15 cellular contexts compared by ENCODE assay signal in the genomic region with DNA sequence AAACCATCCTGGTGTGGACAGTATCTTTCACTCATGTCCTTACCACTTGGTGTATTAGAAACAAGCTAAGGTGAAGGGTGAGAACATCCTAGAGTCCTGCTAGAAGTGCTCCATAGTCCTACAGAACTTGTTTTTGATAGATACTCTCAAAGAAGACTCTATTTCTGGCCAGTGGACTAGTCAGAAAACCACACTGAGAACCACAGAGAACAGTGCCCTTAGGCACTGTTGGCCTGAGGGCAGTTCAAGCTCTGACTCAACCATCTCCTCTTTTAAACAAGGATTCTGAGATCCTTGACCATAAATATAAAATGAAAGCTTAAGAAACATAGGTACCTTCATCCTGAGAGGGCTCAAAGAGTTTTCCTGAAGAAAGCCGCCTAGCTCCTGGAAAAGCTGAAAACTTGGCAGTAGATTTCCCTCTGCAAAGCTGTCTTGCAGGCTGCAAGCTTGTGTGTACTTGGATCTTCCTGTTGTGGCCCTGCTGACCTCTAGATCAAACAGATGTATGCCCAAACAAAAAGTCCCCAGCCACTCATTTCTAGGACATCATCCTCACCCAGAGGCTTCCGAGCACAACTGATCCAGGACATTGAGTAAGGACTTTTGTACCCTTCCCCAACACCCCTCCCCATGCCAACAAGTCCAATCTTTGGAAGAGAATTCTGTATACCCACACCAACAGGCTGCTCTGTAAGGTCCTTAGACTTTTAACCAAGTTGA.
DNase-seq lines count a peak whose midpoint lies in the region; ATAC-seq, FAIRE-seq and TF ChIP-seq lines count a peak whose summit lies in the region.
"Had no signal": no experiment of that assay in that cellular context is flagged by ENCODE, and none has a peak within 500 bp of the region (broad histone marks: within the 10 kb centered on the region; RNA-seq: fewer than 3 reads in every experiment).

No MANE protein-coding gene starts in this region.

- H3K9ac ChIP-seq in OCI-LY3 (ENCODE audit: low read length) = peak overlapping the region; percentile 86
- H3K9ac ChIP-seq: neural progenitor cell had no signal

- intact Hi-C loops in natural killer cell (cut with micrococcal nuclease) = no loop called here

- H2AFZ ChIP-seq in OCI-LY3 (ENCODE audit: low read depth, low read length) = no peak overlapping the region
- H2AFZ ChIP-seq: neural progenitor cell had no signal

- no peak for TF ChIP-seq CTCF in natural killer cell (IDR thresholded peaks at IDR 0.05)
- no peak for TF ChIP-seq CTCF in OCI-LY3 (IDR thresholded peaks at IDR 0.05; ENCODE audit: low read depth, low read length)

- H3K4me1 Mint-ChIP-seq in natural killer cell treated with Interleukin-12 subunit alpha and Interleukin-12 subunit beta and Interleukin-15 and Interleukin-18, amount 100 ng/mL, for 72 hours (ENCODE audit: low read depth in 2 of 2) = peaks cover 3 to 5% of the 10 kb centered on the region in 2 donors
- H3K4me1 Mint-ChIP-seq in natural killer cell = no peaks in the 10 kb centered on the region
- H3K4me1 Mint-ChIP-seq: neural progenitor cell, T-cell had no signal

- peaks cover 66% of the 10 kb centered on the region for H3K4me1 ChIP-seq in OCI-LY3 (ENCODE audit: low read length)
- no peaks in the 10 kb centered on the region for H3K4me1 ChIP-seq in small intestine (ENCODE audit: control insufficient read depth in 2 of 2, insufficient read depth in 1 of 2, low read depth in 1 of 2, low read length in 1 of 2)
- H3K4me1 ChIP-seq: neural progenitor cell had no signal

- peaks cover 3% of the 10 kb centered on the region for H3K9me3 Mint-ChIP-seq in natural killer cell treated with Interleukin-12 subunit alpha and Interleukin-12 subunit beta and Interleukin-15 and Interleukin-18, amount 100 ng/mL, for 72 hours
- H3K9me3 Mint-ChIP-seq in natural killer cell = peaks cover 0 to 2% of the 10 kb centered on the region in 2 donors
- H3K9me3 Mint-ChIP-seq: T-cell had no signal

- H3K9me3 ChIP-seq in OCI-LY3 (ENCODE audit: insufficient read depth, low read length) (peaks cover 20% of the 10 kb centered on the region; the same call in 1 of the 2 replicates), small intestine (ENCODE audit: control insufficient read depth, low read depth) (no peaks in the 10 kb centered on the region)
- H3K9me3 ChIP-seq: tibial artery had no signal

- no peak for FAIRE-seq in small intestine (lab: Jason Lieb, UNC)
- FAIRE-seq: A204.1 had no signal

- peaks cover 11 to 30% of the 10 kb centered on the region in 2 donors for H3K27me3 Mint-ChIP-seq in natural killer cell treated with Interleukin-12 subunit alpha and Interleukin-12 subunit beta and Interleukin-15 and Interleukin-18, amount 100 ng/mL, for 72 hours
- H3K27me3 Mint-ChIP-seq in natural killer cell (ENCODE audit: low read depth in 2 of 2) = peaks cover 3 to 16% of the 10 kb centered on the region in 2 donors

- H3K4me3 ChIP-seq in OCI-LY3 (ENCODE audit: low read length) = peak overlapping the region; percentile 33
- no peak overlapping the region for H3K4me3 ChIP-seq in small intestine (ENCODE audit: low read depth in 1 of 2, low read length in 2 of 2)
- H3K4me3 ChIP-seq: neural progenitor cell, tibial artery had no signal

- H3K27ac Mint-ChIP-seq in natural killer cell treated with Interleukin-12 subunit alpha and Interleukin-12 subunit beta and Interleukin-15 and Interleukin-18, amount 100 ng/mL, for 72 hours = peak overlapping the region; percentile 14 to 18
- no peak overlapping the region for H3K27ac Mint-ChIP-seq in natural killer cell
- H3K27ac Mint-ChIP-seq: neural progenitor cell, T-cell had no signal

- H3K4me2 ChIP-seq in OCI-LY3 (ENCODE audit: low read length) = peak overlapping the region; percentile 66
- H3K4me2 ChIP-seq: neural progenitor cell had no signal

- 84 to 100% (median 87%) methylated on average over 2 of the region's 2 CpGs for WGBS in small intestine, 3 donors

- peaks cover 4% of the 10 kb centered on the region for H3K36me3 Mint-ChIP-seq in natural killer cell treated with Interleukin-12 subunit alpha and Interleukin-12 subunit beta and Interleukin-15 and Interleukin-18, amount 100 ng/mL, for 72 hours
- H3K36me3 Mint-ChIP-seq in natural killer cell = no peaks in the 10 kb centered on the region
- H3K36me3 Mint-ChIP-seq: neural progenitor cell, T-cell had no signal

- H3K36me3 ChIP-seq in OCI-LY3 (replicated peaks; ENCODE audit: low read depth, low read length) (peaks cover 25% of the 10 kb centered on the region), small intestine (ENCODE audit: control insufficient read depth in 2 of 2, insufficient read depth in 2 of 2, low read length in 2 of 2) (no peaks in the 10 kb centered on the region)
- H3K36me3 ChIP-seq: neural progenitor cell, tibial artery had no signal

- H3K4me3 Mint-ChIP-seq in natural killer cell treated with Interleukin-12 subunit alpha and Interleukin-12 subunit beta and Interleukin-15 and Interleukin-18, amount 100 ng/mL, for 72 hours = no peak overlapping the region
- H3K4me3 Mint-ChIP-seq in natural killer cell = no peak overlapping the region
- H3K4me3 Mint-ChIP-seq: neural progenitor cell, T-cell had no signal

- peak; percentile 34 to 51 for ATAC-seq in natural killer cell treated with Interleukin-12 subunit alpha and Interleukin-12 subunit beta and Interleukin-15 and Interleukin-18, amount 100 ng/mL, for 72 hours
- ATAC-seq in natural killer cell (no peak), HG02870 (IDR thresholded peaks at IDR 0.05; ENCODE audit: unreplicated experiment) (peak; percentile 55), GM19452 (IDR thresholded peaks at IDR 0.05; ENCODE audit: unreplicated experiment) (no peak)
- ATAC-seq: left colon, T-cell had no signal

- H3K79me2 ChIP-seq in OCI-LY3 (ENCODE audit: low read length) = no peaks in the 10 kb centered on the region

- no peaks in the 10 kb centered on the region for H4K20me1 ChIP-seq in OCI-LY3 (ENCODE audit: insufficient read depth, low read length)

- H3K27me3 ChIP-seq in OCI-LY3 (ENCODE audit: low read depth, low read length) = no peaks in the 10 kb centered on the region
- no peaks in the 10 kb centered on the region for H3K27me3 ChIP-seq in small intestine (ENCODE audit: control insufficient read depth in 2 of 2, insufficient read depth in 2 of 2, low read length in 2 of 2)
- H3K27me3 ChIP-seq: neural progenitor cell, tibial artery had no signal

- peak overlapping the region; percentile 97 for H3K27ac ChIP-seq in OCI-LY3 (ENCODE audit: low read length)
- H3K27ac ChIP-seq in small intestine (ENCODE audit: low read depth in 1 of 2, low read length in 1 of 2) = no peak overlapping the region
- H3K27ac ChIP-seq: neural progenitor cell, tibial artery had no signal

- DNase-seq in natural killer cell treated with Interleukin-12 subunit alpha and Interleukin-12 subunit beta and Interleukin-15 and Interleukin-18, amount 100 ng/mL, for 72 hours (ENCODE audit: low spot score) = no peak
- no peak for DNase-seq in natural killer cell
- no peak for DNase-seq in small intestine
- no peak for DNase-seq in NCI-H1105 treated with DMSO at 0.1 percent for 48 hours (lab: John Stamatoyannopoulos, UW)
- DNase-seq in HCEC 1CT = no peak
- DNase-seq: activated CD4-positive, alpha-beta T cell treated with anti-CD3 and anti-CD28 coated beads for 4 hours; left colon; NCI-H2227 treated with DMSO at 0.1 percent for 48 hours; T-cell; tibial artery had no signal

Comparison
In these comparisons a context has a peak if more than half of its experiments do, and no peak if none do; other contexts are left out.
1. ATAC-seq: peak in natural killer cell treated with Interleukin-12 subunit alpha and Interleukin-12 subunit beta and Interleukin-15 and Interleukin-18, amount 100 ng/mL, for 72 hours (2 of 2) and HG02870 (single experiment); none in natural killer cell (0 of 3) and GM19452 (single experiment).
2. H3K27ac Mint-ChIP-seq: peak in natural killer cell treated with Interleukin-12 subunit alpha and Interleukin-12 subunit beta and Interleukin-15 and Interleukin-18, amount 100 ng/mL, for 72 hours (2 of 2); none in natural killer cell (0 of 2).